24 cellular contexts compared by ENCODE assay signal in the genomic region with DNA sequence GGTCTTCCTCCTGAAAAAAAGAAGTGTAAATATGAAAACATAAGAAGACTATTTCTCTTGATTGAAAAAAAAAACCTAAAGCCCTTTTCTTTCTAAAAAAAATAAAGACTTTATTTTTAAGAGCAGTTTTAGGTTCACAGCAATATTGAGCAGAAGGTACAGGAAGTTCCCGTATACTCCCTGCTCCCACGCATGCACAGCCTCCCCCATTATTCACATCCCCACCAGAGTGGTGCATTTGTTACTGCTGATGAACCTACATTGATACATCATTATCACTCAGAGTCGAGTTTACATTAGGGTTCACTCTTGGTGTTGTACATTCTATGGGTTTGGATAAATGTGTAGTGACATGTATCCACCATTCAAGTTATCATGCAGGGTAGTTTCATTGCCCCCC.
"Had no signal": no experiment of that assay in that cellular context is flagged by ENCODE, and none has a peak within 500 bp of the region (broad histone marks: within the 10 kb centered on the region; RNA-seq: fewer than 3 reads in every experiment).

No MANE protein-coding gene starts in this region.

- H3K4me3 Mint-ChIP-seq: activated naive CD4-positive, alpha-beta T cell treated with anti-CD3 and anti-CD28 coated beads for 36 hours; activated naive CD8-positive, alpha-beta T cell treated with anti-CD3 and anti-CD28 coated beads for 36 hours; activated T-helper 1 cell treated with anti-CD3 and anti-CD28 coated beads, Interleukin-12 subunit alpha, Interleukin-12 subunit beta, Interleukin-2, Interleukin-4 antibody, amounts not matched to agents 30 ng/mL and 10 ng/mL and 1 ng/mL, durations not matched to agents 14 hours and 24 hours and 36 hours; brain; memory B cell; nephron had no signal

- H3K27me3 ChIP-seq: adrenal gland, cardiac muscle cell, gastroesophageal sphincter, right lobe of liver, upper lobe of left lung had no signal

- H3K4me1 ChIP-seq: right lobe of liver had no signal

- H3K27ac Mint-ChIP-seq: activated naive CD4-positive, alpha-beta T cell treated with anti-CD3 and anti-CD28 coated beads for 36 hours; activated T-helper 1 cell treated with anti-CD3 and anti-CD28 coated beads, Interleukin-12 subunit alpha, Interleukin-12 subunit beta, Interleukin-2, Interleukin-4 antibody, amounts not matched to agents 30 ng/mL and 10 ng/mL and 1 ng/mL, durations not matched to agents 14 hours and 24 hours and 36 hours; brain; memory B cell; nephron had no signal

- H3K4me3 ChIP-seq: adrenal gland, cardiac muscle cell, gastroesophageal sphincter, right lobe of liver, thoracic aorta, upper lobe of left lung had no signal

- DNase-seq: activated CD4-positive, alpha-beta T cell treated with anti-CD3 and anti-CD28 coated beads, Interleukin-2, amount 50 U/mL, for 4 hours; activated CD8-positive, alpha-beta memory T cell treated with anti-CD3 and anti-CD28 coated beads, Interleukin-2, amount 50 U/mL, for 4 hours; activated effector memory CD4-positive, alpha-beta T cell treated with anti-CD3 and anti-CD28 coated beads, Interleukin-2, amount 50 U/mL, for 16 hours; activated naive CD4-positive, alpha-beta T cell treated with anti-CD3 and anti-CD28 coated beads for 36 hours; activated naive CD8-positive, alpha-beta T cell treated with anti-CD3 and anti-CD28 coated beads for 36 hours; activated T-cell treated with anti-CD3 and anti-CD28 coated beads, Interleukin-2, amount 50 U/mL, for 1 hour; aorta; cortex of kidney; stimulated activated CD4-positive, alpha-beta T cell treated with anti-CD3 and anti-CD28 coated beads, Interleukin-2, amount 100 ng/mL, for 48 hours; stimulated activated naive CD8-positive, alpha-beta T cell treated with anti-CD3 and anti-CD28 coated beads, Interleukin-15, Interleukin-2, amounts not matched to agents 100 U/mL and 50 U/mL, for 24 hours; T-helper 9 cell; upper lobe of left lung had no signal

- H3K36me3 Mint-ChIP-seq: activated naive CD8-positive, alpha-beta T cell treated with anti-CD3 and anti-CD28 coated beads for 36 hours; memory B cell had no signal

- H3K4me1 Mint-ChIP-seq: brain, memory B cell, nephron had no signal

- H3K27ac ChIP-seq: adrenal gland, cardiac muscle cell, right lobe of liver, upper lobe of left lung, VCaP had no signal

- H3K9me3 ChIP-seq: right lobe of liver, upper lobe of left lung had no signal

- FAIRE-seq: endothelial cell of umbilical vein, TTC549 had no signal

- ATAC-seq: gastroesophageal sphincter; right lobe of liver; stimulated activated naive CD8-positive, alpha-beta T cell treated with anti-CD3 and anti-CD28 coated beads, Interleukin-15, Interleukin-2, amounts not matched to agents 100 U/mL and 50 U/mL, for 24 hours had no signal

- H3K36me3 ChIP-seq: adrenal gland, cardiac muscle cell, gastroesophageal sphincter, right lobe of liver, thoracic aorta, upper lobe of left lung had no signal

- H3K27me3 Mint-ChIP-seq: activated naive CD8-positive, alpha-beta T cell treated with anti-CD3 and anti-CD28 coated beads for 36 hours had no signal
